ENCODE assay signal across 9 cellular contexts in genomic region chr3:172550347-172550943, GRCh38. TPM values are rescaled to one million over a fixed set of nuclear protein-coding genes. Genes with fewer than 3 reads are reported as not detected.
A peak's percentile ranks its signal among the peaks of the same experiment; 100 is the strongest.
DNase-seq lines count a peak whose midpoint lies in the region; ATAC-seq and TF ChIP-seq lines count a peak whose summit lies in the region.
"Had no signal": no experiment of that assay in that cellular context is flagged by ENCODE, and none has a peak within 500 bp of the region (broad histone marks: within the 10 kb centered on the region; RNA-seq: fewer than 3 reads in every experiment).

No MANE protein-coding gene starts in this region.

- peaks cover 40% of the 10 kb centered on the region for H3K4me1 Mint-ChIP-seq in activated naive CD8-positive, alpha-beta T cell treated with anti-CD3 and anti-CD28 coated beads, Interleukin-2, amount 10 ng/mL, durations not matched to agents 7 days and 5 days

- H3K9me3 ChIP-seq in RWPE2 (ENCODE audit: severe bottlenecking) (no peaks in the 10 kb centered on the region), skeletal muscle satellite cell (replicated peaks; ENCODE audit: low read length) (no peaks in the 10 kb centered on the region)

- DNase-seq in A172 (ENCODE audit: low spot score): peak; percentile 98
- peak; percentile 89 for DNase-seq in HCEC 1CT
- peak; percentile 81 for DNase-seq in RWPE2 (ENCODE audit: low spot score)
- DNase-seq in activated naive CD8-positive, alpha-beta T cell treated with anti-CD3 and anti-CD28 coated beads, Interleukin-2, amount 10 ng/mL, durations not matched to agents 7 days and 5 days: no peak
- no peak for DNase-seq in NCI-H446 (lab: John Stamatoyannopoulos, UW)
- DNase-seq in dedifferentiated amniotic fluid mesenchymal stem cell (ENCODE audit: extremely low spot score): no peak
- DNase-seq in medulla oblongata (ENCODE audit: extremely low spot score): no peak

- no peak overlapping the region for H3K27ac ChIP-seq in RWPE2 (ENCODE audit: poor library complexity, severe bottlenecking)

- peak overlapping the region; percentile 35 for H3K4me2 ChIP-seq in skeletal muscle satellite cell (ENCODE audit: low read length)

- H3K9ac ChIP-seq in skeletal muscle satellite cell (ENCODE audit: low read depth, low read length): no peak overlapping the region

- peaks cover 21% of the 10 kb centered on the region for H3K36me3 Mint-ChIP-seq in activated naive CD8-positive, alpha-beta T cell treated with anti-CD3 and anti-CD28 coated beads, Interleukin-2, amount 10 ng/mL, durations not matched to agents 7 days and 5 days
- H3K36me3 Mint-ChIP-seq: CD8-positive, alpha-beta T cell had no signal

- H3K4me1 ChIP-seq in RWPE2 (ENCODE audit: insufficient read depth, poor library complexity, severe bottlenecking) (peaks cover 22% of the 10 kb centered on the region), skeletal muscle satellite cell (ENCODE audit: control insufficient read depth, insufficient read depth, low read length) (peaks cover 12% of the 10 kb centered on the region)

- peak; percentile 96 for ATAC-seq in RWPE2 (ENCODE audit: low read depth)
- ATAC-seq in activated naive CD8-positive, alpha-beta T cell treated with anti-CD3 and anti-CD28 coated beads, Interleukin-2, amount 10 ng/mL, durations not matched to agents 7 days and 5 days (ENCODE audit: low read depth): peak; percentile 100
- ATAC-seq: CD8-positive, alpha-beta T cell had no signal

- POLR2A ChIA-PET in activated naive CD8-positive, alpha-beta T cell treated with anti-CD3 and anti-CD28 coated beads, Interleukin-2, amount 10 ng/mL, durations not matched to agents 7 days and 5 days (lab: Charles Lee): interaction anchor here (0.6 to 1.3 kb wide), 5 partner anchors 12 to 28 kb away, joined by 3 to 5 read pairs (median 4); partner anchors contain the start of gene TNFSF10

- H3K4me3 ChIP-seq in RWPE2 (ENCODE audit: severe bottlenecking): no peak overlapping the region
- H3K4me3 ChIP-seq in skeletal muscle satellite cell (ENCODE audit: low read length): no peak overlapping the region

- peak overlapping the region; percentile 41 for H3K4me3 Mint-ChIP-seq in activated naive CD8-positive, alpha-beta T cell treated with anti-CD3 and anti-CD28 coated beads, Interleukin-2, amount 10 ng/mL, durations not matched to agents 7 days and 5 days
- H3K4me3 Mint-ChIP-seq: CD8-positive, alpha-beta T cell had no signal

- peak overlapping the region; percentile 81 for H3K27ac Mint-ChIP-seq in activated naive CD8-positive, alpha-beta T cell treated with anti-CD3 and anti-CD28 coated beads, Interleukin-2, amount 10 ng/mL, durations not matched to agents 7 days and 5 days
- H3K27ac Mint-ChIP-seq: CD8-positive, alpha-beta T cell had no signal

- H3K36me3 ChIP-seq in RWPE2 (ENCODE audit: low read depth) (no peaks in the 10 kb centered on the region), skeletal muscle satellite cell (ENCODE audit: insufficient read depth, low read length) (no peaks in the 10 kb centered on the region)

- no peaks in the 10 kb centered on the region for H3K27me3 ChIP-seq in RWPE2 (ENCODE audit: insufficient read depth, poor library complexity, severe bottlenecking)
- H3K27me3 ChIP-seq in skeletal muscle satellite cell (ENCODE audit: control insufficient read depth, insufficient read depth, low read length): no peaks in the 10 kb centered on the region

- no peaks in the 10 kb centered on the region for H3K27me3 Mint-ChIP-seq in activated naive CD8-positive, alpha-beta T cell treated with anti-CD3 and anti-CD28 coated beads, Interleukin-2, amount 10 ng/mL, durations not matched to agents 7 days and 5 days

- TF ChIP-seq CTCF in RWPE2 (IDR thresholded peaks at IDR 0.05; ENCODE audit: poor library complexity, severe bottlenecking): no peak

- H3K9me3 Mint-ChIP-seq in activated naive CD8-positive, alpha-beta T cell treated with anti-CD3 and anti-CD28 coated beads, Interleukin-2, amount 10 ng/mL, durations not matched to agents 7 days and 5 days: peaks cover 5% of the 10 kb centered on the region
- H3K9me3 Mint-ChIP-seq: CD8-positive, alpha-beta T cell had no signal

RNA-seq across cellular contexts. Expression of gene TNFSF10, which starts 27.2 kb away (rescaled TPM):
- total RNA-seq in A172 (2014; rRNA removed; shearing (Covaris generic)): 0.46 and 0.79 TPM in 2 replicates
- 100 to 1,000 TPM; 151 to 159 TPM for total RNA-seq in activated naive CD8-positive, alpha-beta T cell treated with anti-CD3 and anti-CD28 coated beads, Interleukin-2, amount 10 ng/mL, durations not matched to agents 7 days and 5 days
- total RNA-seq in skeletal muscle satellite cell (2012; rRNA removed): 0.25 TPM in 1 of 2 replicates, not detected in the other

Comparison
In these comparisons a context has a peak if more than half of its experiments do, and no peak if none do; other contexts are left out.
1. DNase-seq: peak in A172 (single experiment), HCEC 1CT (single experiment) and RWPE2 (single experiment); none in activated naive CD8-positive, alpha-beta T cell treated with anti-CD3 and anti-CD28 coated beads, Interleukin-2, amount 10 ng/mL, durations not matched to agents 7 days and 5 days (single experiment), NCI-H446 (0 of 2), dedifferentiated amniotic fluid mesenchymal stem cell (single experiment) and medulla oblongata (single experiment).
2. RNA of gene TNFSF10, which starts 27.2 kb away (total RNA-seq): 151 to 159 TPM in activated naive CD8-positive, alpha-beta T cell treated with anti-CD3 and anti-CD28 coated beads, Interleukin-2, amount 10 ng/mL, durations not matched to agents 7 days and 5 days; 0.46 to 0.79 TPM in A172; every median in the first group is over 10 times any median in the second.